ENCODE assay signal across 28 cellular contexts in the genomic region with DNA sequence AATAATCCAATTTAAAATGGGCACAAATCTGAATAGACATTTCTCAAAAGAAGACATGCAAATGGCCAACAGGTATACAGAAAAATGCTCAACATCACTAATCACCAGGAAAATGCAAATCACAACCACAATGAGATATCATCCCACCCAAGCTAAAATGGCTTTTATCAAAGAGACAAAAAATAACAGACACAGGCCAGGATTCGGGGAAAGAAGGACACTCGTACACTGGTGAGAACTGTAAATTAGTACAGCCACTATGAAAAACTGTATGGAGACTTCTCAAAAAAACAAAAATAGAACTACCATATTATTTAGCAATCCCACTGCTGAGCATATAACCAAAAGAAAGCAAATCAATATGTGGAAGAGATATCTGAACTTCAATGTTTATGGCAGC. TPM values are rescaled to one million over a fixed set of nuclear protein-coding genes. Genes with fewer than 3 reads are reported as not detected.
"Had no signal": no experiment of that assay in that cellular context is flagged by ENCODE, and none has a peak within 500 bp of the region (broad histone marks: within the 10 kb centered on the region; RNA-seq: fewer than 3 reads in every experiment).

No MANE protein-coding gene starts in this region.

- H3K36me3 ChIP-seq: neutrophil, pancreas, prostate gland, sigmoid colon, stomach, thoracic aorta, thyroid gland, tibial nerve, upper lobe of left lung, vagina had no signal

- H3K27ac Mint-ChIP-seq: naive thymus-derived CD8-positive, alpha-beta T cell; natural killer cell treated with Interleukin-12 subunit alpha and Interleukin-12 subunit beta and Interleukin-15 and Interleukin-18, amount 100 ng/mL, for 72 hours; nephron progenitor cell; stimulated activated effector memory CD8-positive, alpha-beta T cell treated with anti-CD3 and anti-CD28 coated beads, Interleukin-12 subunit alpha, Interleukin-12 subunit beta, amount 100 ng/mL, for 72 hours; stimulated activated naive B cell treated with anti-CD40 and anti-IgM and Interleukin-4, amounts not matched to agents 10 μg/mL and 1 μg/mL and 100 μg/mL, for 72 hours; stimulated activated naive CD8-positive, alpha-beta T cell treated with anti-CD3 and anti-CD28 coated beads, Interleukin-15, Interleukin-2, amounts not matched to agents 100 ng/mL and 50 ng/mL, for 24 hours had no signal

- H3K4me3 ChIP-seq: pancreas, prostate gland, sigmoid colon, stomach, thoracic aorta, thyroid gland, tibial nerve, upper lobe of left lung, vagina had no signal

- H3K9me3 ChIP-seq: neutrophil, pancreas, prostate gland, sigmoid colon, stomach, thoracic aorta, thyroid gland, tibial nerve, upper lobe of left lung, vagina had no signal

- FAIRE-seq: pancreas, small intestine, urothelium cell line had no signal

- H3K9me3 Mint-ChIP-seq: naive thymus-derived CD8-positive, alpha-beta T cell; natural killer cell treated with Interleukin-12 subunit alpha and Interleukin-12 subunit beta and Interleukin-15 and Interleukin-18, amount 100 ng/mL, for 72 hours; nephron progenitor cell; stimulated activated effector memory CD8-positive, alpha-beta T cell treated with anti-CD3 and anti-CD28 coated beads, Interleukin-12 subunit alpha, Interleukin-12 subunit beta, amount 100 ng/mL, for 72 hours; stimulated activated naive B cell treated with anti-CD40 and anti-IgM and Interleukin-4, amounts not matched to agents 10 μg/mL and 1 μg/mL and 100 μg/mL, for 72 hours; stimulated activated naive CD8-positive, alpha-beta T cell treated with anti-CD3 and anti-CD28 coated beads, Interleukin-15, Interleukin-2, amounts not matched to agents 100 ng/mL and 50 ng/mL, for 24 hours had no signal

- H3K27ac ChIP-seq: neutrophil, pancreas, prostate gland, sigmoid colon, stomach, thoracic aorta, thyroid gland, tibial nerve, upper lobe of left lung, vagina had no signal

- H3K4me3 Mint-ChIP-seq: naive thymus-derived CD8-positive, alpha-beta T cell; natural killer cell treated with Interleukin-12 subunit alpha and Interleukin-12 subunit beta and Interleukin-15 and Interleukin-18, amount 100 ng/mL, for 72 hours; nephron progenitor cell; neural crest cell; stimulated activated effector memory CD8-positive, alpha-beta T cell treated with anti-CD3 and anti-CD28 coated beads, Interleukin-12 subunit alpha, Interleukin-12 subunit beta, amount 100 ng/mL, for 72 hours; stimulated activated naive B cell treated with anti-CD40 and anti-IgM and Interleukin-4, amounts not matched to agents 10 μg/mL and 1 μg/mL and 100 μg/mL, for 72 hours; stimulated activated naive CD8-positive, alpha-beta T cell treated with anti-CD3 and anti-CD28 coated beads, Interleukin-15, Interleukin-2, amounts not matched to agents 100 ng/mL and 50 ng/mL, for 24 hours had no signal

- H3K4me1 Mint-ChIP-seq: naive thymus-derived CD8-positive, alpha-beta T cell; nephron progenitor cell had no signal

- ATAC-seq: naive thymus-derived CD8-positive, alpha-beta T cell; natural killer cell treated with Interleukin-12 subunit alpha and Interleukin-12 subunit beta and Interleukin-15 and Interleukin-18, amount 100 ng/mL, for 72 hours; pancreas; right cardiac atrium; stimulated activated effector memory CD8-positive, alpha-beta T cell treated with anti-CD3 and anti-CD28 coated beads, Interleukin-12 subunit alpha, Interleukin-12 subunit beta, amount 100 ng/mL, for 72 hours; stimulated activated naive B cell treated with anti-CD40 and anti-IgM and Interleukin-4, amounts not matched to agents 10 μg/mL and 1 μg/mL and 100 μg/mL, for 72 hours had no signal

- H3K36me3 Mint-ChIP-seq: naive thymus-derived CD8-positive, alpha-beta T cell; natural killer cell treated with Interleukin-12 subunit alpha and Interleukin-12 subunit beta and Interleukin-15 and Interleukin-18, amount 100 ng/mL, for 72 hours; stimulated activated effector memory CD8-positive, alpha-beta T cell treated with anti-CD3 and anti-CD28 coated beads, Interleukin-12 subunit alpha, Interleukin-12 subunit beta, amount 100 ng/mL, for 72 hours; stimulated activated naive B cell treated with anti-CD40 and anti-IgM and Interleukin-4, amounts not matched to agents 10 μg/mL and 1 μg/mL and 100 μg/mL, for 72 hours had no signal

- H3K27me3 ChIP-seq: neutrophil, pancreas, sigmoid colon, stomach, thyroid gland, tibial nerve, upper lobe of left lung, vagina had no signal

- H3K4me1 ChIP-seq: prostate gland, sigmoid colon, stomach, thyroid gland, upper lobe of left lung, vagina had no signal

- DNase-seq: naive thymus-derived CD8-positive, alpha-beta T cell; nephron progenitor cell; nucleus accumbens; pancreas; right cardiac atrium; sigmoid colon; small intestine; stimulated activated CD4-positive, alpha-beta T cell treated with anti-CD3 and anti-CD28 coated beads, Interleukin-15, amount 100 ng/mL, for 24 hours; stimulated activated CD4-positive, alpha-beta T cell treated with anti-CD3 and anti-CD28 coated beads, Interleukin-2, amount 100 ng/mL, for 24 hours; stimulated activated CD4-positive, alpha-beta T cell treated with anti-CD3 and anti-CD28 coated beads, Interleukin-2, amount 100 ng/mL, for 48 hours; stimulated activated CD4-positive, alpha-beta T cell treated with anti-CD3 and anti-CD28 coated beads, Interleukin-4, amount 100 ng/mL, for 24 hours; stimulated activated naive B cell treated with anti-CD40 and anti-IgM and Interleukin-4, amounts not matched to agents 10 μg/mL and 1 μg/mL and 100 μg/mL, for 72 hours; stimulated activated naive CD4-positive, alpha-beta T cell treated with Interleukin-2 at 50 U/mL for 16 hours; stomach; thyroid gland; trophoblast cell; upper lobe of left lung had no signal

RNA-seq across cellular contexts. Expression of gene SPP1, which starts 8.5 kb away (rescaled TPM):
- total RNA-seq: natural killer cell treated with Interleukin-12 subunit alpha and Interleukin-12 subunit beta and Interleukin-15 and Interleukin-18, amount 100 ng/mL, for 72 hours; pulmonary artery endothelial cell had no signal
- polyA plus RNA-seq: naive thymus-derived CD8-positive, alpha-beta T cell had no signal
